In the genomic region with DNA sequence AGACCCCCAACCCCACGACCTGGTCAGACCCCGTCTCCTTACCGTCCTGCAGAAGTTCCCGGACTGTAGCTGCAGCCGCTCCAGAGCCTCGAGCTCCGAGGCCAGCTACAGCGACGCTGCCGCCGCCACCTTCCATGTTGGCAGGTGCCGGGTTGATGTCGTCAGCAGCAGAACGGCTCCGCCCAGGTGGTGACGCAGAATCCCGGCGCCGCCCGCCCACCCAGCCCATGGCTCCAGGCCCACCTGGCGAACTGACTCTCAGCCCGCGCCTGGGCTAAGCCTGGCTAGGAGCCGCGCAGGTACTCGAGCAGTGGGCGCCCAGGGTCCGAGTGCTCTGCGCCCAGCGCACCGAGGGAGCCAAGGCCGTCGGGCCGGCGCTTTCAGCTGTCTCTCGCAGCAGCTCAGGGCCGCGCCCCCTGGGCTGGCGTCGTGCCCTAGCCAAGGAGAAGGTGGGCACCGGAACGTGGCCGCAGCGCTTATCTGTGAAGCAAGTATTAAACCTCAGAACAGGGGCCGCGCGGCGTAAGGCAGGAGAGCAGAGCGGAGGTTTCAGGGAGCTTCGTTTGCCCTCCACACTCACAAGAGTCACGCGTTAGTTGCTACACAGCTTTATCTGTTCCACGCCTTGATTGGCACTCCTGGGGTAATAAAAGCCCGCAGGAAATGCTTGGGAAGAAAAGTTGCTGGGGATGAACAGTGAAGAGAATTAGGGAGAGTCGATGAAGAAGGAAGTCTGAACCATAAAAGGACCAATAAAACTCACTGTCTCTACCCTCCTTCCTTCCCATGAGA, we compare ENCODE assay signal across 8 cellular contexts. TPM values are rescaled to one million over a fixed set of nuclear protein-coding genes. Genes with fewer than 3 reads are reported as not detected.
DNase-seq lines count a peak whose midpoint lies in the region; ATAC-seq and TF ChIP-seq lines count a peak whose summit lies in the region.

A gene (minus strand): TSS at position 160 of the 792 bp plus-strand sequence. CDS start 24 bp downstream, at position 136.
A gene with protein sequence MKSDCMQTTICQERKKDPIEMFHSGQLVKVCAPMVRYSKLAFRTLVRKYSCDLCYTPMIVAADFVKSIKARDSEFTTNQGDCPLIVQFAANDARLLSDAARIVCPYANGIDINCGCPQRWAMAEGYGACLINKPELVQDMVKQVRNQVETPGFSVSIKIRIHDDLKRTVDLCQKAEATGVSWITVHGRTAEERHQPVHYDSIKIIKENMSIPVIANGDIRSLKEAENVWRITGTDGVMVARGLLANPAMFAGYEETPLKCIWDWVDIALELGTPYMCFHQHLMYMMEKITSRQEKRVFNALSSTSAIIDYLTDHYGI (plus strand): TSS at position 211 of the 792 bp plus-strand sequence. CDS start 3,100 bp downstream, outside the sequence.

- no peak for TF ChIP-seq CTCF in CD14-positive monocyte (IDR thresholded peaks at IDR 0.05)
- TF ChIP-seq CTCF in lung (IDR thresholded peaks at IDR 0.05; ENCODE audit: control extremely low read depth, extremely low read depth), result no peak

- POLR2A ChIA-PET in activated CD8-positive, alpha-beta T cell treated with anti-CD3 and anti-CD28 coated beads, Interleukin-2, amount 10 ng/mL, durations not matched to agents 7 days and 5 days (lab: Charles Lee), result interaction anchor here (0.7 to 2.5 kb wide), 6 partner anchors 14 to 179 kb away, joined by 3 to 11 read pairs (median 5); a partner anchor contains a TSS

- WGBS in lung, 2 donors, result 0% methylated on average over 49 to 55 of the region's 55 CpGs

- H3K27ac ChIP-seq in lung (ENCODE audit: low read depth in 1 of 2, low read length in 1 of 2), result peak within 1 kb of the TSS; percentile 93 to 99

- H3K27me3 Mint-ChIP-seq in CD14-positive monocyte (ENCODE audit: low read depth in 3 of 3), result no peaks in the 10 kb centered on the region
- no peaks in the 10 kb centered on the region for H3K27me3 Mint-ChIP-seq in activated CD8-positive, alpha-beta T cell treated with anti-CD3 and anti-CD28 coated beads, Interleukin-2, amount 10 ng/mL, durations not matched to agents 7 days and 5 days (ENCODE audit: low read depth)

- H3K4me1 Mint-ChIP-seq in CD14-positive monocyte, result peaks cover 41% of the 10 kb centered on the region
- H3K4me1 Mint-ChIP-seq in activated CD8-positive, alpha-beta T cell treated with anti-CD3 and anti-CD28 coated beads, Interleukin-2, amount 10 ng/mL, durations not matched to agents 7 days and 5 days (ENCODE audit: low read depth), result peaks cover 56% of the 10 kb centered on the region

- peak within 1 kb of the TSS; percentile 98 for H3K4me3 ChIP-seq in lung

- no peaks in the 10 kb centered on the region for H3K27me3 ChIP-seq in lung (ENCODE audit: control insufficient read depth, insufficient read depth)

- H3K4me3 Mint-ChIP-seq in CD14-positive monocyte, result peak within 1 kb of the TSS; percentile 89 to 91
- peak within 1 kb of the TSS; percentile 84 for H3K4me3 Mint-ChIP-seq in activated CD8-positive, alpha-beta T cell treated with anti-CD3 and anti-CD28 coated beads, Interleukin-2, amount 10 ng/mL, durations not matched to agents 7 days and 5 days

- CTCF ChIA-PET in activated CD8-positive, alpha-beta T cell treated with anti-CD3 and anti-CD28 coated beads, Interleukin-2, amount 10 ng/mL, durations not matched to agents 7 days and 5 days (lab: Charles Lee), result interaction anchor here (0.6 to 1.6 kb wide), 10 partner anchors 9 to 396 kb away, joined by 3 to 7 read pairs (median 3); a partner anchor contains a TSS

- peaks cover 3 to 10% of the 10 kb centered on the region in 2 donors for H3K36me3 Mint-ChIP-seq in CD14-positive monocyte
- peaks cover 6% of the 10 kb centered on the region for H3K36me3 Mint-ChIP-seq in activated CD8-positive, alpha-beta T cell treated with anti-CD3 and anti-CD28 coated beads, Interleukin-2, amount 10 ng/mL, durations not matched to agents 7 days and 5 days (ENCODE audit: low read depth)

- intact Hi-C loops in CD14-positive monocyte (cut with micrococcal nuclease), result loop anchor here (10.0 kb wide), 3 partner anchors 181 to 1689 kb away; a partner anchor contains a TSS

- DNase-seq in CD14-positive monocyte (ENCODE audit: low spot score), result peak; percentile 69
- DNase-seq in NCI-H774 (lab: John Stamatoyannopoulos, UW), result peak; percentile 79
- peak; percentile 88 for DNase-seq in activated CD8-positive, alpha-beta T cell treated with anti-CD3 and anti-CD28 coated beads, Interleukin-2, amount 10 ng/mL, durations not matched to agents 7 days and 5 days
- peak; percentile 94 for DNase-seq in ecto neural progenitor cell (ENCODE audit: low spot score)
- peak; percentile 80 for DNase-seq in lung (ENCODE audit: low spot score)
- peak; percentile 63 to 76 (median 71) for DNase-seq in stimulated activated CD4-positive, alpha-beta T cell treated with anti-CD3 and anti-CD28 coated beads, TNF-alpha, amount 100 ng/mL, for 4 hours (ENCODE audit: low read depth in 3 of 3)

- no peaks in the 10 kb centered on the region for H3K36me3 ChIP-seq in lung (ENCODE audit: control insufficient read depth in 2 of 2, insufficient read depth in 2 of 2, low read length in 2 of 2)

- no peaks in the 10 kb centered on the region for H3K9me3 Mint-ChIP-seq in CD14-positive monocyte
- H3K9me3 Mint-ChIP-seq in activated CD8-positive, alpha-beta T cell treated with anti-CD3 and anti-CD28 coated beads, Interleukin-2, amount 10 ng/mL, durations not matched to agents 7 days and 5 days (ENCODE audit: insufficient read depth), result no peaks in the 10 kb centered on the region

- peak within 1 kb of the TSS; percentile 91 to 98 (median 95) for H3K27ac Mint-ChIP-seq in CD14-positive monocyte
- peak within 1 kb of the TSS; percentile 90 for H3K27ac Mint-ChIP-seq in activated CD8-positive, alpha-beta T cell treated with anti-CD3 and anti-CD28 coated beads, Interleukin-2, amount 10 ng/mL, durations not matched to agents 7 days and 5 days

- peaks cover 0 to 28% of the 10 kb centered on the region in 2 donors for H3K4me1 ChIP-seq in lung (ENCODE audit: control insufficient read depth in 2 of 2, insufficient read depth in 2 of 2, low read length in 2 of 2)

- H3K9me3 ChIP-seq in lung (ENCODE audit: control insufficient read depth in 2 of 2, insufficient read depth in 1 of 2, low read length in 1 of 2), result no peaks in the 10 kb centered on the region

- ATAC-seq in GM19328 (IDR thresholded peaks at IDR 0.05; ENCODE audit: unreplicated experiment) (peak; percentile 92), HG03460 (IDR thresholded peaks at IDR 0.05; ENCODE audit: unreplicated experiment) (peak; percentile 96), lung (ENCODE audit: insufficient read depth, low FRiP score) (peak; percentile 92)
- ATAC-seq in activated CD8-positive, alpha-beta T cell treated with anti-CD3 and anti-CD28 coated beads, Interleukin-2, amount 10 ng/mL, durations not matched to agents 7 days and 5 days, result peak; percentile 93

RNA-seq across cellular contexts. Expression of the first gene that starts in this region (rescaled TPM):
- polyA plus RNA-seq in CD14-positive monocyte, result 10 to 100 TPM; 28.1 to 29.0 TPM
- 10 to 100 TPM; 31.3 to 31.8 TPM for total RNA-seq in activated CD8-positive, alpha-beta T cell treated with anti-CD3 and anti-CD28 coated beads, Interleukin-2, amount 10 ng/mL, durations not matched to agents 7 days and 5 days
- total RNA-seq in lung, result 100 to 1,000 TPM in 1 of 2 donors, 10 to 100 TPM in 1; 39.9 to 101 TPM
- polyA plus RNA-seq in lung, result 10 to 100 TPM in 1 of 2 donors, 1 to 10 TPM in 1; 5.6 to 14.5 TPM

RNA-seq across cellular contexts. Expression of the second gene that starts in this region (rescaled TPM):
- polyA plus RNA-seq in CD14-positive monocyte (1 to 10 TPM; 1.6 to 1.7 TPM), lung (1 to 10 TPM; 3.5 TPM)
- 10 to 100 TPM; 10.3 to 11.1 TPM for total RNA-seq in activated CD8-positive, alpha-beta T cell treated with anti-CD3 and anti-CD28 coated beads, Interleukin-2, amount 10 ng/mL, durations not matched to agents 7 days and 5 days
- 10 to 100 TPM in 1 of 2 donors, 1 to 10 TPM in 1; 6.4 to 14.8 TPM for total RNA-seq in lung

Comparison
In these comparisons a context has a peak if more than half of its experiments do, and no peak if none do; other contexts are left out.
1. Peak in every context shown above with its lines: DNase-seq, ATAC-seq, H3K4me3 ChIP-seq and H3K27ac ChIP-seq.